ENCODE assay signal across 14 cellular contexts in genomic region chr1:26165126-26165892, GRCh38. TPM values are rescaled to one million over a fixed set of nuclear protein-coding genes. Genes with fewer than 3 reads are reported as not detected.
DNase-seq lines count a peak whose midpoint lies in the region; ATAC-seq, FAIRE-seq and TF ChIP-seq lines count a peak whose summit lies in the region.
"Had no signal": no experiment of that assay in that cellular context is flagged by ENCODE, and none has a peak within 500 bp of the region (broad histone marks: within the 10 kb centered on the region; RNA-seq: fewer than 3 reads in every experiment).

No MANE protein-coding gene starts in this region.

- no peaks in the 10 kb centered on the region for H3K9me1 ChIP-seq in K562 (ENCODE audit: control insufficient read depth, insufficient read depth, low read length)

- H3K27ac ChIP-seq in HUES6 (ENCODE audit: low read depth, low read length) (no peak overlapping the region), K562 (ENCODE audit: extremely low read depth, low read depth, low read length) (no peak overlapping the region)

- H4K20me1 ChIP-seq in K562 (replicated peaks; ENCODE audit: control insufficient read depth, insufficient read depth, low read length) = no peaks in the 10 kb centered on the region

- no peak for TF ChIP-seq CTCF in K562 (IDR thresholded peaks at IDR 0.05 in 2 of 3, conservative IDR thresholded peaks at IDR 0.05 in 1 of 3; ENCODE audit: insufficient read depth in 2 of 3, low read depth in 1 of 3, low read length in 3 of 3)

- H2AFZ ChIP-seq in K562 (ENCODE audit: low read depth, low read length) = no peak overlapping the region

- no peak for ATAC-seq in K562
- ATAC-seq in naive B cell (ENCODE audit: low read depth in 2 of 2) = no peak
- ATAC-seq in GM18907 (IDR thresholded peaks at IDR 0.05; ENCODE audit: unreplicated experiment) = no peak
- no peak for ATAC-seq in GM19463 (IDR thresholded peaks at IDR 0.05; ENCODE audit: unreplicated experiment)

- H3K79me2 ChIP-seq in K562 (ENCODE audit: control insufficient read depth, insufficient read depth, low read length) = peaks cover 6% of the 10 kb centered on the region

- H3K4me2 ChIP-seq in K562 (ENCODE audit: insufficient read depth, low read length) = no peak overlapping the region

- WGBS in K562 (ENCODE audit: insufficient coverage, low coverage, missing lambda C conversion rate) = 44% methylated on average over 11 of the region's 13 CpGs

- no TSS peak for BruUV-seq in K562 (replicated peaks; lab: Mats Ljungman, UMichigan)

- H3K4me3 Mint-ChIP-seq in naive B cell = peak overlapping the region; percentile 27 to 87 (median 65)

- no peaks in the 10 kb centered on the region for H3K36me3 ChIP-seq in HUES6 (ENCODE audit: control insufficient read depth, insufficient read depth, low read length)
- no peaks in the 10 kb centered on the region; the same call in 2 of the 3 replicates for H3K36me3 ChIP-seq in K562 (ENCODE audit: control insufficient read depth, insufficient read depth, low read length)
- H3K36me3 ChIP-seq: spleen, tibial nerve had no signal

- no peak for TF ChIP-seq EP300 in K562 (IDR thresholded peaks at IDR 0.05; ENCODE audit: low read length)

- H3K9me3 ChIP-seq in HUES6 (ENCODE audit: control insufficient read depth, insufficient read depth, low read depth, low read length) = no peaks in the 10 kb centered on the region
- no peaks in the 10 kb centered on the region for H3K9me3 ChIP-seq in K562 (replicated peaks; ENCODE audit: control insufficient read depth, insufficient read depth, low read depth, low read length)
- H3K9me3 ChIP-seq: spleen, tibial nerve had no signal

- peak; percentile 61 for DNase-seq in D341Med (ENCODE audit: low spot score)
- no peak for DNase-seq in K562 (ENCODE audit: extremely low read depth in 1 of 4, low spot score in 3 of 4)
- DNase-seq in naive B cell = no peak
- no peak for DNase-seq in EL
- DNase-seq in activated CD4-positive, alpha-beta T cell treated with anti-CD3 and anti-CD28 coated beads, Interleukin-2, amount 50 U/mL, for 1 hour = no peak
- DNase-seq: activated CD8-positive, alpha-beta memory T cell treated with anti-CD3 and anti-CD28 coated beads for 24 hours; spleen had no signal

- no peaks in the 10 kb centered on the region for H3K9me3 Mint-ChIP-seq in naive B cell

- H3K4me3 ChIP-seq in HUES6 (ENCODE audit: low read depth, low read length) (peak overlapping the region; percentile 1; the same call in 1 of the 2 replicates), K562 (no peak overlapping the region)

- peak; percentile 67 for FAIRE-seq in K562 (lab: Jason Lieb, UNC)

- TF ChIP-seq RAD21 in K562 (CRISPR knock-in tag; conservative IDR thresholded peaks at IDR 0.05 in 1 of 2, IDR thresholded peaks at IDR 0.05 in 1 of 2) = no peak

- H3K4me1 ChIP-seq in HUES6 (ENCODE audit: control insufficient read depth, insufficient read depth, low read length) (peaks cover 36% of the 10 kb centered on the region), K562 (replicated peaks in 1 of 2; ENCODE audit: control insufficient read depth in 2 of 2, insufficient read depth in 2 of 2, low read length in 2 of 2) (peaks cover 30 to 50% of the 10 kb centered on the region in 2 experiments)

- in situ Hi-C loops in K562 (cut with MboI) = no loop called here

- peak overlapping the region in 1 of 6 donors; percentile 16 for H3K27ac Mint-ChIP-seq in naive B cell

- POLR2A ChIA-PET in K562 (lab: Yijun Ruan, JAX) = interaction anchor here (0.6 to 1.1 kb wide), 6 partner anchors 9 to 124 kb away, joined by 3 to 7 read pairs (median 3); partner anchors contain the start of gene SLC30A2

- no peaks in the 10 kb centered on the region for H3K36me3 Mint-ChIP-seq in naive B cell

- CTCF ChIA-PET in K562 (lab: Yijun Ruan, JAX; ENCODE audit: low intra/inter-chr PET ratio) = interaction anchor here (0.8 to 2.5 kb wide), 5 partner anchors 60 to 270 kb away, joined by 3 to 20 read pairs (median 6); partner anchors contain the start of gene CEP85

- H3K4me1 Mint-ChIP-seq in naive B cell = peaks cover 14 to 23% (median 23%) of the 10 kb centered on the region in 3 donors

- peaks cover 10 to 39% (median 14%) of the 10 kb centered on the region in 3 donors for H3K27me3 Mint-ChIP-seq in naive B cell

- H3K9ac ChIP-seq in HUES6 (ENCODE audit: low read length) (no peak overlapping the region), K562 (ENCODE audit: insufficient read depth in 1 of 2, low read depth in 2 of 2, low read length in 2 of 2) (peak overlapping the region in 1 of 2 experiments; percentile 7; a peak in 1 of 4 replicates)

- TF ChIP-seq POLR2A in K562 (conservative IDR thresholded peaks at IDR 0.05) = no peak

- H3K27me3 ChIP-seq in HUES6 (ENCODE audit: control insufficient read depth, insufficient read depth, low read length) = peaks cover 61% of the 10 kb centered on the region
- H3K27me3 ChIP-seq in K562 (ENCODE audit: control insufficient read depth in 2 of 2, insufficient read depth in 2 of 2, low read length in 2 of 2) = no peaks in the 10 kb centered on the region

- intact Hi-C loops in K562 (cut with micrococcal nuclease) = no loop called here

RNA-seq across cellular contexts. Expression of gene C1orf232, which starts 3.5 kb away (rescaled TPM):
- total RNA-seq in K562 (2011; cell fraction: chromatin; rRNA removed; ENCODE audit: low replicate concordance) = not detected in 2 replicates
- total RNA-seq in K562 (2011; cell fraction: nucleolus; rRNA removed) = not detected in 2 replicates
- not detected in 2 replicates for total RNA-seq in K562 (2011; cell fraction: nucleoplasm; rRNA removed)
- not detected in 2 replicates for total RNA-seq in K562 (2014; rRNA removed)
- not detected in 2 replicates for total RNA-seq in K562 (2014; rRNA removed; fragmentation: Illumina TruSeq; extraction: Trizol)
- total RNA-seq in K562 (2015; rRNA removed; fragmentation: Illumina TruSeq; extraction: Trizol) = not detected in 2 replicates
- total RNA-seq in K562 (2021) = not detected in 2 replicates
- not detected in 2 replicates for polyA plus RNA-seq in K562 (2011; rRNA removed)
- not detected in 2 replicates for polyA plus RNA-seq in K562 (2011; cell fraction: cytosol; rRNA removed)
- not detected in 2 replicates for polyA plus RNA-seq in K562 (2011; cell fraction: nucleus; rRNA removed)
- not detected in 2 replicates for polyA plus RNA-seq in K562 (2012)
- polyA plus RNA-seq in K562 (2014; fragmentation: Illumina TruSeq; extraction: Trizol) = not detected in 2 replicates
- polyA plus RNA-seq in K562 (2014; fragmentation: Nextera tagmentation; extraction: Ambion mirVana) = not detected
- not detected in 2 replicates for polyA plus RNA-seq in K562 (2014; rRNA removed)
- not detected in 2 replicates for polyA minus RNA-seq in K562 (2011; rRNA and poly(A)+ RNA removed)
- polyA minus RNA-seq in K562 (2011; cell fraction: cytosol; rRNA and poly(A)+ RNA removed) = not detected in 2 replicates
- not detected in 2 replicates for polyA minus RNA-seq in K562 (2011; cell fraction: nucleus; rRNA and poly(A)+ RNA removed)
- polyA plus RNA-seq in naive B cell (ENCODE audit: low read depth in 6 of 6) = not detected
- total RNA-seq: kidney epithelial cell; spleen; T-helper 1 cell treated with Interleukin-12 subunit alpha and Interleukin-12 subunit beta and Interleukin-4 antibody, amounts not matched to agents 30 ng/mL and 1 ng/mL, for 36 hours; tibial nerve had no signal
- polyA plus RNA-seq: neural cell, spleen had no signal

RNA-seq across cellular contexts. Expression of gene ZNF593, which starts 4.4 kb away (rescaled TPM):
- total RNA-seq in K562 (2011; cell fraction: chromatin; rRNA removed; ENCODE audit: low replicate concordance) = 12.7 and 40.0 TPM in 2 replicates
- 55.5 and 60.9 TPM in 2 replicates for total RNA-seq in K562 (2011; cell fraction: nucleolus; rRNA removed)
- 22.8 and 27.3 TPM in 2 replicates for total RNA-seq in K562 (2011; cell fraction: nucleoplasm; rRNA removed)
- total RNA-seq in K562 (2014; rRNA removed) (233 and 259 TPM in 2 replicates), K562 (2014; rRNA removed; fragmentation: Illumina TruSeq; extraction: Trizol) (16.2 and 32.2 TPM in 2 replicates), K562 (2015; rRNA removed; fragmentation: Illumina TruSeq; extraction: Trizol) (66.3 and 76.7 TPM in 2 replicates), K562 (2021) (125 and 144 TPM in 2 replicates)
- polyA plus RNA-seq in K562 (2011; rRNA removed) (48.2 and 51.6 TPM in 2 replicates), K562 (2014; fragmentation: Illumina TruSeq; extraction: Trizol) (37.2 and 58.8 TPM in 2 replicates), K562 (2014; fragmentation: Nextera tagmentation; extraction: Ambion mirVana) (10 to 100 TPM in 1 of 2 experiments, 1 to 10 TPM in 1; 9.8 to 27.1 TPM), K562 (2014; rRNA removed) (313 and 334 TPM in 2 replicates), naive B cell (ENCODE audit: low read depth in 6 of 6) (10 to 100 TPM; 33.3 to 52.3 (median 36.1) TPM)
- polyA plus RNA-seq in K562 (2011; cell fraction: cytosol; rRNA removed) = 107 and 284 TPM in 2 replicates
- 48.1 and 66.6 TPM in 2 replicates for polyA plus RNA-seq in K562 (2011; cell fraction: nucleus; rRNA removed)
- 81.5 and 109 TPM in 2 replicates for polyA plus RNA-seq in K562 (2012)
- polyA minus RNA-seq in K562 (2011; rRNA and poly(A)+ RNA removed) = 6.5 and 11.3 TPM in 2 replicates
- 20.5 and 28.1 TPM in 2 replicates for polyA minus RNA-seq in K562 (2011; cell fraction: cytosol; rRNA and poly(A)+ RNA removed)
- polyA minus RNA-seq in K562 (2011; cell fraction: nucleus; rRNA and poly(A)+ RNA removed) = 27.1 and 36.7 TPM in 2 replicates

RNA-seq across cellular contexts. Expression of gene ZNF593OS, which starts 6.3 kb away (rescaled TPM):
- not detected in 2 replicates for total RNA-seq in K562 (2011; cell fraction: chromatin; rRNA removed; ENCODE audit: low replicate concordance)
- 0.33 TPM in 1 of 2 replicates, not detected in the other for total RNA-seq in K562 (2011; cell fraction: nucleolus; rRNA removed)
- total RNA-seq in K562 (2011; cell fraction: nucleoplasm; rRNA removed) = not detected in 2 replicates
- total RNA-seq in K562 (2014; rRNA removed) (not detected in 2 replicates), K562 (2014; rRNA removed; fragmentation: Illumina TruSeq; extraction: Trizol) (not detected in 2 replicates), K562 (2015; rRNA removed; fragmentation: Illumina TruSeq; extraction: Trizol) (not detected in 2 replicates), K562 (2021) (not detected in 2 replicates)
- polyA plus RNA-seq in K562 (2011; rRNA removed) (not detected in 2 replicates), K562 (2014; fragmentation: Illumina TruSeq; extraction: Trizol) (not detected in 2 replicates), K562 (2014; fragmentation: Nextera tagmentation; extraction: Ambion mirVana) (under 1 TPM; 0.24 to 0.27 TPM), K562 (2014; rRNA removed) (not detected in 2 replicates), naive B cell (ENCODE audit: low read depth in 6 of 6) (1 to 10 TPM in 5 of 6 donors, under 1 TPM in 1; 0.96 to 3.5 (median 1.9) TPM)
- 0.04 TPM in 1 of 2 replicates, not detected in the other for polyA plus RNA-seq in K562 (2011; cell fraction: cytosol; rRNA removed)
- not detected in 2 replicates for polyA plus RNA-seq in K562 (2011; cell fraction: nucleus; rRNA removed)
- polyA plus RNA-seq in K562 (2012) = 1.5 and 1.6 TPM in 2 replicates
- polyA minus RNA-seq in K562 (2011; rRNA and poly(A)+ RNA removed) = not detected in 2 replicates
- polyA minus RNA-seq in K562 (2011; cell fraction: cytosol; rRNA and poly(A)+ RNA removed) = not detected in 2 replicates
- polyA minus RNA-seq in K562 (2011; cell fraction: nucleus; rRNA and poly(A)+ RNA removed) = 0.67 TPM in 1 of 2 replicates, not detected in the other
- total RNA-seq: kidney epithelial cell; spleen; T-helper 1 cell treated with Interleukin-12 subunit alpha and Interleukin-12 subunit beta and Interleukin-4 antibody, amounts not matched to agents 30 ng/mL and 1 ng/mL, for 36 hours; tibial nerve had no signal
- polyA plus RNA-seq: neural cell had no signal

RNA-seq across cellular contexts. Expression of gene FAM110D, which starts 6.4 kb away (rescaled TPM):
- total RNA-seq in K562 (2011; cell fraction: chromatin; rRNA removed; ENCODE audit: low replicate concordance) = 0.92 and 1.5 TPM in 2 replicates
- 0.79 and 1.3 TPM in 2 replicates for total RNA-seq in K562 (2011; cell fraction: nucleolus; rRNA removed)
- total RNA-seq in K562 (2011; cell fraction: nucleoplasm; rRNA removed) = 1.5 and 2.1 TPM in 2 replicates
- total RNA-seq in K562 (2014; rRNA removed) (0.64 and 0.69 TPM in 2 replicates), K562 (2014; rRNA removed; fragmentation: Illumina TruSeq; extraction: Trizol) (0.26 and 0.33 TPM in 2 replicates), K562 (2015; rRNA removed; fragmentation: Illumina TruSeq; extraction: Trizol) (0.29 and 0.34 TPM in 2 replicates), K562 (2021) (0.58 and 0.62 TPM in 2 replicates)
- polyA plus RNA-seq in K562 (2011; rRNA removed) (0.60 and 0.67 TPM in 2 replicates), K562 (2014; fragmentation: Illumina TruSeq; extraction: Trizol) (0.18 and 0.33 TPM in 2 replicates), K562 (2014; fragmentation: Nextera tagmentation; extraction: Ambion mirVana) (under 1 TPM; 0.04 to 0.11 TPM), K562 (2014; rRNA removed) (0.80 and 1.1 TPM in 2 replicates), naive B cell (ENCODE audit: low read depth in 6 of 6) (not detected)
- polyA plus RNA-seq in K562 (2011; cell fraction: cytosol; rRNA removed) = 0.54 and 0.63 TPM in 2 replicates
- 0.76 and 1.1 TPM in 2 replicates for polyA plus RNA-seq in K562 (2011; cell fraction: nucleus; rRNA removed)
- polyA plus RNA-seq in K562 (2012) = 0.53 and 0.86 TPM in 2 replicates
- 0.14 and 0.27 TPM in 2 replicates for polyA minus RNA-seq in K562 (2011; rRNA and poly(A)+ RNA removed)
- 0.55 TPM in 1 of 2 replicates, not detected in the other for polyA minus RNA-seq in K562 (2011; cell fraction: cytosol; rRNA and poly(A)+ RNA removed)
- 0.54 and 0.67 TPM in 2 replicates for polyA minus RNA-seq in K562 (2011; cell fraction: nucleus; rRNA and poly(A)+ RNA removed)
- total RNA-seq: T-helper 1 cell treated with Interleukin-12 subunit alpha and Interleukin-12 subunit beta and Interleukin-4 antibody, amounts not matched to agents 30 ng/mL and 1 ng/mL, for 36 hours had no signal

RNA-seq across cellular contexts. Expression of gene CNKSR1, which starts 12.0 kb away (rescaled TPM):
- 12.4 and 22.9 TPM in 2 replicates for total RNA-seq in K562 (2011; cell fraction: chromatin; rRNA removed; ENCODE audit: low replicate concordance)
- total RNA-seq in K562 (2011; cell fraction: nucleolus; rRNA removed) = 7.5 and 12.7 TPM in 2 replicates
- 6.0 and 9.3 TPM in 2 replicates for total RNA-seq in K562 (2011; cell fraction: nucleoplasm; rRNA removed)
- total RNA-seq in K562 (2014; rRNA removed) (1.1 and 2.4 TPM in 2 replicates), K562 (2014; rRNA removed; fragmentation: Illumina TruSeq; extraction: Trizol) (0.73 and 0.80 TPM in 2 replicates), K562 (2015; rRNA removed; fragmentation: Illumina TruSeq; extraction: Trizol) (1.8 and 2.4 TPM in 2 replicates), K562 (2021) (1.6 and 2.0 TPM in 2 replicates)
- polyA plus RNA-seq in K562 (2011; rRNA removed) (0.91 and 0.93 TPM in 2 replicates), K562 (2014; fragmentation: Illumina TruSeq; extraction: Trizol) (2.0 and 2.2 TPM in 2 replicates), K562 (2014; fragmentation: Nextera tagmentation; extraction: Ambion mirVana) (under 1 TPM; 0.03 to 0.10 TPM), K562 (2014; rRNA removed) (2.0 and 2.8 TPM in 2 replicates), naive B cell (ENCODE audit: low read depth in 6 of 6) (under 1 TPM in 3 of 6 donors, not detected in 3; 0.44 to 0.57 (median 0.49) TPM)
- 1.3 and 2.6 TPM in 2 replicates for polyA plus RNA-seq in K562 (2011; cell fraction: cytosol; rRNA removed)
- 4.0 and 6.5 TPM in 2 replicates for polyA plus RNA-seq in K562 (2011; cell fraction: nucleus; rRNA removed)
- polyA plus RNA-seq in K562 (2012) = 2.1 and 3.1 TPM in 2 replicates
- polyA minus RNA-seq in K562 (2011; rRNA and poly(A)+ RNA removed) = 0.45 and 0.56 TPM in 2 replicates
- 1.2 and 2.7 TPM in 2 replicates for polyA minus RNA-seq in K562 (2011; cell fraction: cytosol; rRNA and poly(A)+ RNA removed)
- polyA minus RNA-seq in K562 (2011; cell fraction: nucleus; rRNA and poly(A)+ RNA removed) = 0.94 and 1.8 TPM in 2 replicates
